Comparison of ENCODE assay signal across 29 cellular contexts in the genomic region with DNA sequence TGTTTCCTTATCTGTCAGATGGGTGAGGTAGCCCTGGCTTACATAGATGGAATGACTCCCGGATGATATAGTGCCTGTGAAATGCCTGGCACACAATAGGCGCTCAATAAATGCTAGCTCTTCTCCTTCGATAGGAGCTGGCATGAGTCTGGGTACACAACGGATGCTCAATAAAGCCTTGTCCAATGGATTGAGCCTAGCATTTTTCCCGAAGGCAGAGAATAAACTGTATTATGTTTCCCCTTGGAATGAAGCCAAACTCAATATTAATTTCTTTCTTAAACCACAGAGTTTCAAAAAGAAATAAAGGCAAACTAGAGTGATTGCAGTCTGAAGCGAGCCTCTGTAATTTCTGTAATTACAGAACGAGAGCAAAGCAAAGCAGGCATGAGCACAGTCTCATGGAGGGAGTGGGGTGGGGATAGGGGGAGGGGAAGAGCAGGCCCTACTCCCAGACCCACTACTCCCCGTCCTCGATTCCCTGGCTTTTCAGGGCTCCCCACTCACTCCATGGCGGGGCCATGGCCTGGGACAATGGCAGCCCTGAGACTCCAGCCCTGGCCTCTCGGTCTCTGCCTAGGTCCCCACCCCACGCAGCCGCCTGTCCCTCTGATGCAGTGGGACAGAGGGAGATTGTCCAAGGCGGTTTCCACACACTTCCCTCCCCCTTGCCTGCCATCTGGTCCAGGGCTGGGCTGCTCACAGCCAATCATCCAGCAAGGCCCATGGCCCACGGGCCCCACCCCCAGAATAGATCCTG. TPM values are rescaled to one million over a fixed set of nuclear protein-coding genes. Genes with fewer than 3 reads are reported as not detected.
A peak's percentile ranks its signal among the peaks of the same experiment; 100 is the strongest.
DNase-seq lines count a peak whose midpoint lies in the region; ATAC-seq and TF ChIP-seq lines count a peak whose summit lies in the region.
"Had no signal": no experiment of that assay in that cellular context is flagged by ENCODE, and none has a peak within 500 bp of the region (broad histone marks: within the 10 kb centered on the region; RNA-seq: fewer than 3 reads in every experiment).

No MANE protein-coding gene starts in this region.

- no peak overlapping the region for H2BK15ac ChIP-seq in neuronal stem cell (ENCODE audit: low read length)

- peak overlapping the region; percentile 24 for H2AK5ac ChIP-seq in neuronal stem cell (ENCODE audit: low read depth, low read length)

- H3K4me3 ChIP-seq in neuronal stem cell (ENCODE audit: low read length in 2 of 2) (no peak overlapping the region), hepatocyte (no peak overlapping the region)
- H3K4me3 ChIP-seq: breast epithelium, testis had no signal

- H2BK120ac ChIP-seq in neuronal stem cell (ENCODE audit: low read depth, low read length) = no peak overlapping the region

- H3K4me1 ChIP-seq in neuronal stem cell (ENCODE audit: control insufficient read depth in 2 of 2, insufficient read depth in 1 of 2, low read depth in 1 of 2, low read length in 2 of 2) (no peaks in the 10 kb centered on the region), hepatocyte (ENCODE audit: insufficient read depth) (no peaks in the 10 kb centered on the region)
- H3K4me1 ChIP-seq: breast epithelium, testis had no signal

- no peak for TF ChIP-seq CTCF in hepatocyte (IDR thresholded peaks at IDR 0.05; ENCODE audit: poor library complexity)

- no peak overlapping the region for H3K9ac ChIP-seq in neuronal stem cell (ENCODE audit: low read depth, low read length, poor library complexity)

- H3K79me1 ChIP-seq in neuronal stem cell (ENCODE audit: low read depth, low read length) = no peaks in the 10 kb centered on the region

- peaks cover 0 to 6% (median 0%) of the 10 kb centered on the region in 3 experiments for H3K27me3 ChIP-seq in neuronal stem cell (ENCODE audit: control insufficient read depth in 3 of 3, insufficient read depth in 3 of 3, low read depth in 1 of 3, low read length in 3 of 3)
- no peaks in the 10 kb centered on the region for H3K27me3 ChIP-seq in hepatocyte
- H3K27me3 ChIP-seq: testis had no signal

- H3K14ac ChIP-seq in neuronal stem cell (ENCODE audit: low read length) = no peak overlapping the region

- WGBS in neuronal stem cell (ENCODE audit: extremely low coverage in 2 of 2, insufficient read length in 2 of 2, insufficient replicate concordance in 1 of 2), 2 donors = no CpG with 5 or more reads among the region's 15 CpGs
- WGBS in hepatocyte (ENCODE audit: low lambda C conversion rate, missing lambda C conversion rate) = 89% methylated on average over 14 of the region's 15 CpGs

- H3K36me3 ChIP-seq in neuronal stem cell (replicated peaks in 1 of 2; ENCODE audit: control insufficient read depth in 2 of 2, insufficient read depth in 2 of 2, low read length in 2 of 2) = no peaks in the 10 kb centered on the region
- H3K36me3 ChIP-seq in hepatocyte (replicated peaks; ENCODE audit: insufficient read depth, low read depth) = no peaks in the 10 kb centered on the region
- H3K36me3 ChIP-seq: breast epithelium, WERI-Rb-1 had no signal

- H3K9me3 ChIP-seq in neuronal stem cell (replicated peaks in 1 of 2; ENCODE audit: control insufficient read depth in 2 of 2, insufficient read depth in 1 of 2, low read depth in 1 of 2, low read length in 2 of 2) (no peaks in the 10 kb centered on the region), hepatocyte (ENCODE audit: low read depth) (no peaks in the 10 kb centered on the region)
- H3K9me3 ChIP-seq: breast epithelium, testis had no signal

- peak; percentile 24 for DNase-seq in NCI-H748 (lab: John Stamatoyannopoulos, UW; ENCODE audit: unreplicated experiment)
- no peak for DNase-seq in NCI-H748 treated with DMSO at 0.1 percent for 48 hours (lab: John Stamatoyannopoulos, UW)
- DNase-seq in hippocampal formation (lab: John Stamatoyannopoulos, UW) = peak; percentile 84
- DNase-seq in neuronal stem cell (ENCODE audit: low spot score) = no peak
- DNase-seq in NCI-H510A (lab: John Stamatoyannopoulos, UW) = no peak
- DNase-seq in hepatocyte (ENCODE audit: low spot score) = no peak
- DNase-seq: activated CD4-positive, alpha-beta T cell treated with anti-CD3 and anti-CD28 coated beads for 4 hours; activated CD8-positive, alpha-beta T cell treated with anti-CD3 and anti-CD28 coated beads, Interleukin-2, amount 10 ng/mL, durations not matched to agents 7 days and 5 days; activated naive CD4-positive, alpha-beta T cell treated with anti-CD3 and anti-CD28 coated beads for 36 hours; COR-L47; effector memory CD8-positive, alpha-beta T cell; erythroblast; Karpas-422; left cardiac atrium; NCI-H1436; NCI-H2081; NCI-H446; T-cell; testis; WERI-Rb-1 had no signal

- H3K79me2 ChIP-seq in hepatocyte = no peaks in the 10 kb centered on the region

- no peak overlapping the region for H4K91ac ChIP-seq in neuronal stem cell (ENCODE audit: low read depth, low read length, poor library complexity)

- no peak for ATAC-seq in GM18511 (IDR thresholded peaks at IDR 0.05; ENCODE audit: unreplicated experiment)
- ATAC-seq: activated CD8-positive, alpha-beta T cell treated with anti-CD3 and anti-CD28 coated beads, Interleukin-2, amount 10 ng/mL, durations not matched to agents 7 days and 5 days; effector memory CD8-positive, alpha-beta T cell; left cardiac atrium; stimulated activated memory B cell treated with anti-CD40 and anti-IgM and Interleukin-4, amounts not matched to agents 10 μg/mL and 1 μg/mL and 100 μg/mL, for 72 hours; T-cell had no signal

- H3K4me2 ChIP-seq in neuronal stem cell (ENCODE audit: insufficient read depth, low read length, poor library complexity, severe bottlenecking) (no peak overlapping the region), hepatocyte (no peak overlapping the region)

- H2AFZ ChIP-seq in neuronal stem cell (ENCODE audit: low read length) (no peak overlapping the region), hepatocyte (no peak overlapping the region)

- H3K23ac ChIP-seq in neuronal stem cell (ENCODE audit: low read depth, low read length, poor library complexity) = peak overlapping the region; percentile 35

- no peak overlapping the region for H2BK12ac ChIP-seq in neuronal stem cell (ENCODE audit: low read length)

- no peak overlapping the region for H2BK5ac ChIP-seq in neuronal stem cell (ENCODE audit: low read length)

- no peak overlapping the region for H4K8ac ChIP-seq in neuronal stem cell (ENCODE audit: low read depth, low read length)

- no peak overlapping the region for H3K4ac ChIP-seq in neuronal stem cell (ENCODE audit: low read length)

- no peaks in the 10 kb centered on the region for H4K20me1 ChIP-seq in hepatocyte (ENCODE audit: insufficient read depth, poor library complexity, severe bottlenecking)

- H3K9me2 ChIP-seq in hepatocyte (replicated peaks; ENCODE audit: insufficient read depth) = no peaks in the 10 kb centered on the region

- H3K27ac ChIP-seq in neuronal stem cell (replicated peaks; ENCODE audit: low read length) = no peak overlapping the region
- peak overlapping the region; percentile 92 for H3K27ac ChIP-seq in temporal lobe (ENCODE audit: low read depth, low read length)
- no peak overlapping the region for H3K27ac ChIP-seq in hepatocyte
- H3K27ac ChIP-seq: 22Rv1, breast epithelium, C4-2B, testis, WERI-Rb-1 had no signal

- no peak overlapping the region for H3K18ac ChIP-seq in neuronal stem cell (ENCODE audit: low read length)

RNA-seq across cellular contexts. Expression of gene SLC6A1, which starts 18.0 kb away (rescaled TPM):
- 0.75 TPM for polyA plus RNA-seq in neuronal stem cell (2013, experiment 1 of 2)
- polyA plus RNA-seq in neuronal stem cell (2013, experiment 2 of 2) = 0.78 TPM
- total RNA-seq in temporal lobe (54.6 TPM), hepatocyte (3.9 and 5.7 TPM in 2 replicates)
- polyA plus RNA-seq in hepatocyte = 1.7 and 3.6 TPM in 2 replicates
- total RNA-seq: activated CD8-positive, alpha-beta T cell treated with anti-CD3 and anti-CD28 coated beads, Interleukin-2, amount 10 ng/mL, durations not matched to agents 7 days and 5 days; activated naive CD4-positive, alpha-beta T cell treated with anti-CD3 and anti-CD28 coated beads for 36 hours; fibroblast of villous mesenchyme; RPMI7951; SK-MEL-5 had no signal

Comparison
In these comparisons a context has a peak if more than half of its experiments do, and no peak if none do; other contexts are left out.
1. DNase-seq: peak in NCI-H748 (single experiment) and hippocampal formation (2 of 2); none in NCI-H748 treated with DMSO at 0.1 percent for 48 hours (single experiment), neuronal stem cell (single experiment), NCI-H510A (single experiment) and hepatocyte (single experiment).